ENCODE assay signal across 1 cellular context in the genomic region with DNA sequence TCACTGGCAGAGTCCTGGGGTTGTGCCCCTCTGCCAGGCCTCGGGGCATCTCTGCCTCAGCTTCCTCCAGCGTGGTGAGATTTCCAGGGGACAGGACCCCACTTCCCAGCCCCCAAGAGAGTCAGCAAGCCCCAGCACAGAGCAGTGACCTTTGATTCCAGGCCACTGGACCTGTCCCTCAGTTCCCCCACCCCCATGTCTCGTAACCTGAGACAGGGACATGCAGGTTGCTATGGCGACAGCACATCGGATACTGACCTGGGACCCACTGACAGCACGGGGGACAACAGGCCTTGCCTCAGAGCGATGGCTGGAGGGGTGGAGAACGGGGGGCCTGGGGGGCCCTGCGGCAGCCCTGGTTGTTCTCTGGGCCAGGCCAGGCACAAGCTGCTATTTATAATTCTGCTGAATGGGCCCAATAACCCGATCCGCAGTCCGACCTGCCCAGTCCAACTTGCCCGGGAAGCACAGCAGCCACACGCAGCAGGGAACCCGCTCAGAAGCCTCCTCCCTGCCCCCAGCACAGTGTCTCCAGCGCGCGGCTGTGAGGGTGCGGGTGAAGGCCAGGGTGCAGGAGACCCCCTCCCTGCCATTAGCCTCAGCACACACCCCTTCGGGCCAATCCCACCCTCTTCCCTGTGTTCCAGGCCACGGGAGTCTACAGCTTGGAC.
TF ChIP-seq lines count a peak whose summit lies in the region.

No MANE protein-coding gene starts in this region.

TF ChIP-seq in H1, 55 proteins besides CTCF, POLR2A, EP300 and RAD21:
- TF ChIP-seq KDM1A (IDR thresholded peaks at IDR 0.05; ENCODE audit: borderline replicate concordance, low read length) (no peak), SIN3A (conservative IDR thresholded peaks at IDR 0.05 in 1 of 2, IDR thresholded peaks at IDR 0.05 in 1 of 2; ENCODE audit: low read depth in 1 of 2, low read length in 2 of 2) (0 out of 4 replicates have a peak, but pooled peaks have one; percentile 33 to 45), CHD1 (IDR thresholded peaks at IDR 0.05; ENCODE audit: low read depth, low read length) (no peak), TEAD4 (IDR thresholded peaks at IDR 0.05; ENCODE audit: low read depth, low read length) (no peak)
